In genomic region chr12:132809391-132809790, GRCh38 we compare ENCODE assay signal across 8 cellular contexts. TPM values are rescaled to one million over a fixed set of nuclear protein-coding genes. Genes with fewer than 3 reads are reported as not detected.
DNase-seq lines count a peak whose midpoint lies in the region; ATAC-seq and TF ChIP-seq lines count a peak whose summit lies in the region.
"Not testable (repeated sequence)": the region's sequence is repeated elsewhere in the genome, so short reads cannot be mapped to it uniquely, and the experiment has no call there.

No MANE protein-coding gene starts in this region.

- peak; percentile 12 for TF ChIP-seq CTCF in CD8-positive, alpha-beta T cell (IDR thresholded peaks at IDR 0.05)
- peak; percentile 46 to 58; a peak in 3 of 4 replicates for TF ChIP-seq CTCF in GM23338 (conservative IDR thresholded peaks at IDR 0.05; ENCODE audit: low read depth in 2 of 2)
- TF ChIP-seq CTCF in MCF 10A (IDR thresholded peaks at IDR 0.05; ENCODE audit: unreplicated experiment), result peak; percentile 27
- TF ChIP-seq CTCF in natural killer cell (IDR thresholded peaks at IDR 0.05), result peak; percentile 16

- DNase-seq in CD8-positive, alpha-beta T cell; natural killer cell: not testable (repeated sequence)
- DNase-seq in GM23338 (ENCODE audit: low spot score) (peak; percentile 55), NCI-H748 (lab: John Stamatoyannopoulos, UW; ENCODE audit: unreplicated experiment) (peak; percentile 7), MCF 10A (ENCODE audit: unreplicated experiment) (peak; percentile 16), glomerular visceral epithelial cell (ENCODE audit: extremely low spot score) (peak; percentile 12)
- DNase-seq in activated CD4-positive, alpha-beta T cell treated with anti-CD3 and anti-CD28 coated beads for 48 hours, result peak; percentile 43
- peak; percentile 43 for DNase-seq in stimulated activated naive CD8-positive, alpha-beta T cell treated with anti-CD3 and anti-CD28 coated beads, Interleukin-15, Interleukin-2, amounts not matched to agents 100 U/mL and 50 U/mL, for 24 hours

- H3K4me3 ChIP-seq in CD8-positive, alpha-beta T cell (ENCODE audit: low read depth, low read length); GM23338: not testable (repeated sequence)

- H4K20me1 ChIP-seq in GM23338 (replicated peaks; ENCODE audit: insufficient read depth), result not testable (repeated sequence)

- POLR2A ChIA-PET in CD8-positive, alpha-beta T cell (lab: Charles Lee); MCF 10A (lab: Yijun Ruan, JAX): not testable (repeated sequence)

- H3F3A ChIP-seq in GM23338 (replicated peaks; ENCODE audit: low read depth), result peaks cover 12% of the 10 kb centered on the region

- not testable (repeated sequence) for ATAC-seq in CD8-positive, alpha-beta T cell; GM23338; natural killer cell; stimulated activated naive CD8-positive, alpha-beta T cell treated with anti-CD3 and anti-CD28 coated beads, Interleukin-15, Interleukin-2, amounts not matched to agents 100 U/mL and 50 U/mL, for 24 hours

- not testable (repeated sequence) for H3K9me3 Mint-ChIP-seq in CD8-positive, alpha-beta T cell; MCF 10A (ENCODE audit: unreplicated experiment); natural killer cell
- H3K9me3 Mint-ChIP-seq in GM23338, result peaks cover 16% of the 10 kb centered on the region

- peaks cover 35% of the 10 kb centered on the region for H3K4me1 Mint-ChIP-seq in CD8-positive, alpha-beta T cell (ENCODE audit: low read depth)
- H3K4me1 Mint-ChIP-seq in GM23338; MCF 10A (ENCODE audit: insufficient read depth, unreplicated experiment): not testable (repeated sequence)
- H3K4me1 Mint-ChIP-seq in natural killer cell, result peaks cover 12 to 17% of the 10 kb centered on the region in 2 donors

- peaks cover 74% of the 10 kb centered on the region for H3K36me3 Mint-ChIP-seq in CD8-positive, alpha-beta T cell
- H3K36me3 Mint-ChIP-seq in GM23338 (ENCODE audit: low read depth), result peaks cover 81% of the 10 kb centered on the region
- H3K36me3 Mint-ChIP-seq in MCF 10A (ENCODE audit: insufficient read depth, unreplicated experiment), result peaks cover 93% of the 10 kb centered on the region
- not testable (repeated sequence) for H3K36me3 Mint-ChIP-seq in natural killer cell

- not testable (repeated sequence) for H3K9me2 ChIP-seq in GM23338 (ENCODE audit: insufficient read depth)

- H3K79me2 ChIP-seq in GM23338 (replicated peaks; ENCODE audit: insufficient read depth), result not testable (repeated sequence)

- H3K4me3 Mint-ChIP-seq in CD8-positive, alpha-beta T cell; GM23338; MCF 10A (ENCODE audit: unreplicated experiment); natural killer cell: not testable (repeated sequence)

- not testable (repeated sequence) for BruUV-seq in MCF 10A (replicated peaks; lab: Mats Ljungman, UMichigan)

- CTCF ChIA-PET in CD8-positive, alpha-beta T cell (lab: Charles Lee); MCF 10A (lab: Yijun Ruan, JAX): not testable (repeated sequence)

- peaks cover 18% of the 10 kb centered on the region for H3K4me1 ChIP-seq in CD8-positive, alpha-beta T cell (ENCODE audit: insufficient read depth, low read length)
- H3K4me1 ChIP-seq in GM23338 (ENCODE audit: insufficient read depth), result not testable (repeated sequence)

- H3K36me3 ChIP-seq in CD8-positive, alpha-beta T cell (ENCODE audit: insufficient read depth, low read length), result peaks cover 35% of the 10 kb centered on the region
- peaks cover 17% of the 10 kb centered on the region; the same call in 1 of the 2 replicates for H3K36me3 ChIP-seq in GM23338 (ENCODE audit: insufficient read depth)

- intact Hi-C loops in CD8-positive, alpha-beta T cell (cut with DNase I, micrococcal nuclease), result loop anchor here (1.0 to 5.0 kb wide), 2 partner anchors 37 to 41 kb away; no protein-coding TSS in a partner anchor
- intact Hi-C loops in MCF 10A (cut with micrococcal nuclease); natural killer cell (cut with micrococcal nuclease): not testable (repeated sequence)

- H3K4me2 ChIP-seq in GM23338, result not testable (repeated sequence)

- not testable (repeated sequence) for H3K27me3 Mint-ChIP-seq in CD8-positive, alpha-beta T cell (ENCODE audit: low read depth); GM23338 (ENCODE audit: insufficient read depth, low read depth, poor library complexity); MCF 10A (ENCODE audit: insufficient read depth, unreplicated experiment); natural killer cell (ENCODE audit: low read depth in 2 of 2)

- not testable (repeated sequence) for H3K9me3 ChIP-seq in CD8-positive, alpha-beta T cell (ENCODE audit: low read length)

- not testable (repeated sequence) for H2AFZ ChIP-seq in GM23338

- not testable (repeated sequence) for H3K27ac ChIP-seq in CD8-positive, alpha-beta T cell (ENCODE audit: low read depth, low read length); GM23338 (ENCODE audit: low read depth)

- not testable (repeated sequence) for H3K27ac Mint-ChIP-seq in CD8-positive, alpha-beta T cell; GM23338; MCF 10A (ENCODE audit: low read depth, unreplicated experiment); natural killer cell

- not testable (repeated sequence) for H3K27me3 ChIP-seq in CD8-positive, alpha-beta T cell (ENCODE audit: insufficient read depth, low read length); GM23338 (ENCODE audit: insufficient read depth)

RNA-seq across cellular contexts. Expression of gene GOLGA3, which starts 19.3 kb away (rescaled TPM):
- 10 to 100 TPM; 31.7 to 33.8 TPM for total RNA-seq in CD8-positive, alpha-beta T cell
- total RNA-seq in GM23338 (2014; rRNA removed; shearing (Covaris generic)), result 36.4 and 57.8 TPM in 2 replicates
- polyA plus RNA-seq in GM23338 (2016; fragmentation: Nextera tagmentation; extraction: Ambion mirVana), result 10.3 and 12.7 TPM in 2 replicates
- total RNA-seq in MCF 10A (2022) (94.9 and 116 TPM in 2 replicates), natural killer cell (10 to 100 TPM; 39.1 to 54.3 (median 50.9) TPM)

RNA-seq across cellular contexts. Expression of gene ANKLE2, which starts 47.8 kb away (rescaled TPM):
- total RNA-seq in CD8-positive, alpha-beta T cell, result 10 to 100 TPM; 54.7 to 57.9 TPM
- 63.7 and 68.4 TPM in 2 replicates for total RNA-seq in GM23338 (2014; rRNA removed; shearing (Covaris generic))
- polyA plus RNA-seq in GM23338 (2016; fragmentation: Nextera tagmentation; extraction: Ambion mirVana), result 25.1 and 27.2 TPM in 2 replicates
- total RNA-seq in MCF 10A (2022) (111 and 142 TPM in 2 replicates), natural killer cell (10 to 100 TPM; 67.3 to 86.4 (median 84.6) TPM)
